In the genomic region with DNA sequence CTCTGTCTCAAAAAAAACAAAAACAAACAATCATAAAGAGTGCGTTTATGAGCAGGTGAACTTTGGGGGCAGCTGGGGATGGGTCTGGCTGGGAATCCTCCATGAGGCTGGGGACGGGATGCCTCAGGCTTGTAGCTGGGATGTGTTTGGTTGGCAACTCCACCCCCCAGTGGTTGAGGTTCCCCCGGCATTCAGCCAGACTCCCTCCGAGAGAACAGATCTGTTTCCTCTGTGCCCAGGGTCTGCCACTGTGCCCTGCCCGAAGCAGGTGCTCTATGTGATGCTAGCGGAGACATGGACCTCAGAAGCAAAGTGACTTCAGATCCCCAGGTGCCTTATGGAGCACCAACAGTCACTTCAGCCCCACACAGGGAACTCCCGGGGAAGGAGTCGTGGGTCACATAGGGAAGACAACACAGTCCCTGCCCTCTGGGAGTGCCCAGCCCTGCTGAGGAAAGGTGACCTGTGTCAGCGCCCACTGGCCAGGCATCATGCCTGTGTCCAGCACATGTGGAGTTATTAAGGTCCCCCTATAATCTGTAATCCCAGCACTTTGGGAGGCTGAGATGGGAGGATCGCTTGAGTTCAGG, we compare ENCODE assay signal across 23 cellular contexts. TPM values are rescaled to one million over a fixed set of nuclear protein-coding genes. Genes with fewer than 3 reads are reported as not detected.
"Had no signal": no experiment of that assay in that cellular context is flagged by ENCODE, and none has a peak within 500 bp of the region (broad histone marks: within the 10 kb centered on the region; RNA-seq: fewer than 3 reads in every experiment).

No MANE protein-coding gene starts in this region.

- H3K9me3 Mint-ChIP-seq: IgD-negative memory B cell had no signal

- H3K9me3 ChIP-seq: SJSA1 had no signal

- H3K27ac ChIP-seq: HL-60, RWPE1, SJSA1 had no signal

- H3K36me3 ChIP-seq: SJSA1 had no signal

- H3K27me3 ChIP-seq: SJSA1 had no signal

- H3K4me3 Mint-ChIP-seq: IgD-negative memory B cell had no signal

- H3K36me3 Mint-ChIP-seq: IgD-negative memory B cell had no signal

- H3K4me1 ChIP-seq: SJSA1 had no signal

- DNase-seq: KBM-7; MV-4-11; NCI-H1048; NCI-H1105; NCI-H1417; NCI-H1436 treated with DMSO at 0.1 percent for 48 hours; NCI-H1694; NCI-H187 treated with DMSO at 0.1 percent for 48 hours; NCI-H2081; NCI-H2107; NCI-H2227 treated with DMSO at 0.1 percent for 48 hours; NCI-H524; NCI-H526 treated with DMSO at 0.1 percent for 48 hours; NCI-H748 treated with DMSO at 0.1 percent for 48 hours; NK-92 treated with Interleukin-12 subunit alpha and Interleukin-12 subunit beta, amount 100 ng/mL, for 24 hours; PC-3; SIG-M5 had no signal

- ATAC-seq: Panc1, PC-3 had no signal

- H3K4me3 ChIP-seq: SJSA1 had no signal

- FAIRE-seq: HTR-8/SVneo had no signal

- H3K27ac Mint-ChIP-seq: IgD-negative memory B cell had no signal

- H3K27me3 Mint-ChIP-seq: IgD-negative memory B cell had no signal

RNA-seq across cellular contexts. Expression of a gene that starts 29.3 kb away (rescaled TPM):
- polyA plus RNA-seq: IgD-negative memory B cell had no signal
